ENCODE assay signal across 6 cellular contexts in genomic region chr11:94545641-94546470, GRCh38. TPM values are rescaled to one million over a fixed set of nuclear protein-coding genes. Genes with fewer than 3 reads are reported as not detected.
DNase-seq lines count a peak whose midpoint lies in the region; ATAC-seq and TF ChIP-seq lines count a peak whose summit lies in the region.

No MANE protein-coding gene starts in this region.

- CTCF ChIA-PET in HEK293 (lab: Yijun Ruan, JAX): interaction anchor here (0.8 kb wide), 1 partner anchor 216 kb away, joined by 4 read pairs; no protein-coding TSS in a partner anchor

- peaks cover 3% of the 10 kb centered on the region for H3K9me3 Mint-ChIP-seq in neural progenitor cell

- no peak for ATAC-seq in HG03442 (IDR thresholded peaks at IDR 0.05; ENCODE audit: unreplicated experiment)
- ATAC-seq in HG03095 (IDR thresholded peaks at IDR 0.05; ENCODE audit: unreplicated experiment): no peak

- POLR2A ChIA-PET in HEK293 (lab: Yijun Ruan, JAX): no interaction called here

- H3K4me2 ChIP-seq in neural progenitor cell: peak overlapping the region; percentile 76

- peaks cover 17% of the 10 kb centered on the region for H3F3A ChIP-seq in neural progenitor cell (ENCODE audit: low read depth)

- no peak for DNase-seq in astrocyte of the cerebellum (ENCODE audit: low read depth)
- DNase-seq in neural progenitor cell (ENCODE audit: low spot score): no peak
- no peak for DNase-seq in NCI-H748 treated with DMSO at 0.1 percent for 48 hours (lab: John Stamatoyannopoulos, UW)

- H3K27me3 Mint-ChIP-seq in neural progenitor cell (ENCODE audit: insufficient read depth, low read depth): peaks cover 2% of the 10 kb centered on the region

- H3K79me2 ChIP-seq in neural progenitor cell (ENCODE audit: low read depth): no peaks in the 10 kb centered on the region

- H3K9me3 ChIP-seq in HEK293 (ENCODE audit: control insufficient read depth, insufficient read depth, low read depth, low read length): no peaks in the 10 kb centered on the region
- no peaks in the 10 kb centered on the region for H3K9me3 ChIP-seq in neural progenitor cell (ENCODE audit: low read depth)

- H3K4me3 ChIP-seq in HEK293 (ENCODE audit: low read depth, low read length) (peak overlapping the region; percentile 9), astrocyte of the cerebellum (ENCODE audit: low read depth, low read length) (peak overlapping the region; percentile 47), neural progenitor cell (peak overlapping the region; percentile 52)

- in situ Hi-C loops in astrocyte of the cerebellum (cut with HindIII; ENCODE audit: low sequenced_read_pairs): no loop called here

- H3K27ac Mint-ChIP-seq in neural progenitor cell: peak overlapping the region; percentile 63

- peaks cover 61% of the 10 kb centered on the region for H3K27me3 ChIP-seq in neural progenitor cell

- H3K4me3 Mint-ChIP-seq in neural progenitor cell: peak overlapping the region; percentile 80

- TF ChIP-seq CTCF in HEK293 (tag by site-specific recombination; IDR thresholded peaks at IDR 0.05) (no peak), astrocyte of the cerebellum (IDR thresholded peaks at IDR 0.05; ENCODE audit: low read depth, low read length, missing control alignments) (no peak), neural progenitor cell (IDR thresholded peaks at IDR 0.05) (no peak)

- no peak overlapping the region for H2AFZ ChIP-seq in neural progenitor cell (replicated peaks)

- no peaks in the 10 kb centered on the region for H3K36me3 ChIP-seq in HEK293 (ENCODE audit: control insufficient read depth in 2 of 2, insufficient read depth in 1 of 2, low read length in 2 of 2)
- no peaks in the 10 kb centered on the region for H3K36me3 ChIP-seq in neural progenitor cell

- H3K4me1 ChIP-seq in HEK293 (ENCODE audit: control insufficient read depth, insufficient read depth, low read length) (no peaks in the 10 kb centered on the region), neural progenitor cell (peaks cover 8% of the 10 kb centered on the region)

- no peak overlapping the region for H3K9ac ChIP-seq in neural progenitor cell

- H3K36me3 Mint-ChIP-seq in neural progenitor cell: no peaks in the 10 kb centered on the region

- peaks cover 14% of the 10 kb centered on the region for H3K4me1 Mint-ChIP-seq in neural progenitor cell

- H4K20me1 ChIP-seq in neural progenitor cell (ENCODE audit: low read depth): no peaks in the 10 kb centered on the region

- H3K27ac ChIP-seq in HEK293 (ENCODE audit: extremely low read depth, low read depth, low read length) (no peak overlapping the region), neural progenitor cell (no peak overlapping the region)

TF ChIP-seq in HEK293, 187 proteins besides CTCF, POLR2A, EP300 and RAD21:
- TF ChIP-seq ZNF785 (tag by site-specific recombination; IDR thresholded peaks at IDR 0.05): no peak
- TF ChIP-seq OSR2 (tag by site-specific recombination; IDR thresholded peaks at IDR 0.05): no peak
- no peak for TF ChIP-seq KLF9 (tag by site-specific recombination; IDR thresholded peaks at IDR 0.05; ENCODE audit: low read depth)
- TF ChIP-seq GFI1B (tag by site-specific recombination; IDR thresholded peaks at IDR 0.05): no peak
- TF ChIP-seq SCRT1 (tag by site-specific recombination; IDR thresholded peaks at IDR 0.05; ENCODE audit: borderline replicate concordance): no peak
- TF ChIP-seq ZNF510 (tag by site-specific recombination; IDR thresholded peaks at IDR 0.05; ENCODE audit: insufficient replicate concordance): no peak
- no peak for TF ChIP-seq PRDM6 (tag by site-specific recombination; IDR thresholded peaks at IDR 0.05)
- TF ChIP-seq SP7 (tag by site-specific recombination; IDR thresholded peaks at IDR 0.05): no peak
- TF ChIP-seq ZNF138 (tag by site-specific recombination; IDR thresholded peaks at IDR 0.05; ENCODE audit: borderline replicate concordance): no peak
- TF ChIP-seq ZNF768 (tag by site-specific recombination; IDR thresholded peaks at IDR 0.05): no peak
- TF ChIP-seq ZNF121 (tag by site-specific recombination; IDR thresholded peaks at IDR 0.05): no peak
- TF ChIP-seq ZNF544 (tag by site-specific recombination; IDR thresholded peaks at IDR 0.05): no peak
- TF ChIP-seq ZNF704 (tag by site-specific recombination; IDR thresholded peaks at IDR 0.05): no peak
- no peak for TF ChIP-seq ZBTB7A (tag by site-specific recombination; IDR thresholded peaks at IDR 0.05; ENCODE audit: low read depth)
- TF ChIP-seq ZNF560 (tag by site-specific recombination; IDR thresholded peaks at IDR 0.05; ENCODE audit: borderline replicate concordance): no peak
- TF ChIP-seq ZNF48 (tag by site-specific recombination; IDR thresholded peaks at IDR 0.05): no peak
- TF ChIP-seq HOXA7 (CRISPR knock-in tag; IDR thresholded peaks at IDR 0.05; ENCODE audit: borderline replicate concordance): no peak
- TF ChIP-seq ZNF280C (tag by site-specific recombination; IDR thresholded peaks at IDR 0.05): no peak

RNA-seq across cellular contexts. Expression of gene FUT4, which starts 2.1 kb away (rescaled TPM):
- total RNA-seq in neural progenitor cell (ENCODE audit: low replicate concordance): 2.4 and 2.7 TPM in 2 replicates

RNA-seq across cellular contexts. Expression of gene PIWIL4, which starts 21.3 kb away (rescaled TPM):
- 1.1 and 1.3 TPM in 2 replicates for total RNA-seq in neural progenitor cell (ENCODE audit: low replicate concordance)

RNA-seq across cellular contexts. Expression of gene C11orf97, which starts 33.6 kb away (rescaled TPM):
- total RNA-seq in neural progenitor cell (ENCODE audit: low replicate concordance): not detected in 2 replicates

RNA-seq across cellular contexts. Expression of gene ANKRD49, which starts 52.1 kb away (rescaled TPM):
- 14.4 and 18.9 TPM in 2 replicates for total RNA-seq in neural progenitor cell (ENCODE audit: low replicate concordance)

RNA-seq across cellular contexts. Expression of gene MRE11, which starts 52.2 kb away (rescaled TPM):
- 31.8 and 48.9 TPM in 2 replicates for total RNA-seq in neural progenitor cell (ENCODE audit: low replicate concordance)
